ENCODE assay signal across 8 cellular contexts in genomic region chr22:24552503-24553286, GRCh38. TPM values are rescaled to one million over a fixed set of nuclear protein-coding genes. Genes with fewer than 3 reads are reported as not detected.
DNase-seq lines count a peak whose midpoint lies in the region; FAIRE-seq and TF ChIP-seq lines count a peak whose summit lies in the region.
"Not testable (repeated sequence)": the region's sequence is repeated elsewhere in the genome, so short reads cannot be mapped to it uniquely, and the experiment has no call there.

No MANE protein-coding gene starts in this region.

- H3K4me2 ChIP-seq in KMS-11, result peak overlapping the region; percentile 100
- H3K4me2 ChIP-seq in OCI-LY1 (ENCODE audit: low read length), result peak overlapping the region; percentile 97
- peak overlapping the region; percentile 92 for H3K4me2 ChIP-seq in neural progenitor cell

- not testable (repeated sequence) for H3K27me3 Mint-ChIP-seq in Caco-2 (ENCODE audit: insufficient read depth, unreplicated experiment); activated T-cell treated with anti-CD3 and anti-CD28 coated beads, Interleukin-2, amount 50 U/mL, for 24 hours; neural progenitor cell (ENCODE audit: insufficient read depth, low read depth); type B pancreatic cell

- H3K27ac Mint-ChIP-seq in Caco-2 (ENCODE audit: unreplicated experiment) (peak overlapping the region; percentile 72), neural progenitor cell (peak overlapping the region; percentile 57), type B pancreatic cell (peak overlapping the region; percentile 93)
- H3K27ac Mint-ChIP-seq in activated T-cell treated with anti-CD3 and anti-CD28 coated beads, Interleukin-2, amount 50 U/mL, for 24 hours, result peak overlapping the region; percentile 96

- H3K4me1 ChIP-seq in Caco-2 (peaks cover 52% of the 10 kb centered on the region), KMS-11 (ENCODE audit: low read depth, poor library complexity, severe bottlenecking) (peaks cover 36% of the 10 kb centered on the region), OCI-LY1 (ENCODE audit: insufficient read depth, low read length, severe bottlenecking) (peaks cover 49% of the 10 kb centered on the region), duodenal mucosa (ENCODE audit: control insufficient read depth in 1 of 2, insufficient read depth in 2 of 2, low read length in 2 of 2) (peaks cover 63 to 64% of the 10 kb centered on the region in 2 donors), kidney (ENCODE audit: control insufficient read depth in 1 of 2, insufficient read depth in 1 of 2, low read depth in 1 of 2, low read length in 2 of 2) (peaks cover 44 to 50% of the 10 kb centered on the region in 2 donors), neural progenitor cell (peaks cover 18% of the 10 kb centered on the region)

- TF ChIP-seq CTCF in Caco-2 (IDR thresholded peaks at IDR 0.05; ENCODE audit: insufficient read depth in 1 of 2, low read depth in 1 of 2, low read length in 1 of 2, severe bottlenecking in 1 of 2, unreplicated experiment in 1 of 2); KMS-11 (conservative IDR thresholded peaks at IDR 0.05; ENCODE audit: low read depth, low read length); OCI-LY1 (IDR thresholded peaks at IDR 0.05; ENCODE audit: low read length); kidney (IDR thresholded peaks at IDR 0.05; ENCODE audit: borderline replicate concordance, extremely low read depth, insufficient read depth); neural progenitor cell (IDR thresholded peaks at IDR 0.05); type B pancreatic cell (conservative IDR thresholded peaks at IDR 0.05): not testable (repeated sequence)

- not testable (repeated sequence) for H3K9ac ChIP-seq in KMS-11, neural progenitor cell
- H3K9ac ChIP-seq in OCI-LY1 (ENCODE audit: low read length) (peak overlapping the region; percentile 96; the same call in 1 of the 2 replicates), duodenal mucosa (ENCODE audit: low read depth in 1 of 2, low read length in 2 of 2) (peak overlapping the region; percentile 94 to 100), kidney (ENCODE audit: low read length in 2 of 2) (peak overlapping the region in 1 of 2 donors; percentile 97)

- not testable (repeated sequence) for H3K27ac ChIP-seq in KMS-11, neural progenitor cell
- H3K27ac ChIP-seq in OCI-LY1 (ENCODE audit: low read depth, low read length, poor library complexity, severe bottlenecking) (peak overlapping the region; percentile 81), duodenal mucosa (ENCODE audit: low read depth, low read length) (peak overlapping the region; percentile 93), kidney (ENCODE audit: low read depth in 2 of 2, low read length in 2 of 2) (peak overlapping the region in 1 of 2 donors; percentile 3)

- not testable (repeated sequence) for FAIRE-seq in kidney (lab: Jason Lieb, UNC)

- H3K9me3 ChIP-seq in Caco-2; OCI-LY1 (ENCODE audit: low read length); duodenal mucosa (ENCODE audit: control insufficient read depth in 1 of 2, low read length in 2 of 2); kidney (ENCODE audit: control insufficient read depth in 1 of 2, low read length in 2 of 2); neural progenitor cell (ENCODE audit: low read depth): not testable (repeated sequence)

- H3K9me3 Mint-ChIP-seq in Caco-2 (ENCODE audit: unreplicated experiment); activated T-cell treated with anti-CD3 and anti-CD28 coated beads, Interleukin-2, amount 50 U/mL, for 24 hours; neural progenitor cell; type B pancreatic cell: not testable (repeated sequence)

- intact Hi-C loops in Caco-2 (cut with micrococcal nuclease; ENCODE audit: unreplicated experiment); kidney (cut with DNase I): not testable (repeated sequence)

- BruUV-seq in Caco-2 (replicated peaks; lab: Mats Ljungman, UMichigan), result not testable (repeated sequence)

- H3K36me3 Mint-ChIP-seq in Caco-2 (ENCODE audit: insufficient read depth, unreplicated experiment) (peaks cover 44% of the 10 kb centered on the region), neural progenitor cell (peaks cover 10% of the 10 kb centered on the region)
- H3K36me3 Mint-ChIP-seq in activated T-cell treated with anti-CD3 and anti-CD28 coated beads, Interleukin-2, amount 50 U/mL, for 24 hours (ENCODE audit: low read depth), result peaks cover 83% of the 10 kb centered on the region
- not testable (repeated sequence) for H3K36me3 Mint-ChIP-seq in type B pancreatic cell

- H3K79me2 ChIP-seq in KMS-11 (ENCODE audit: insufficient read depth, low read depth) (peaks cover 67% of the 10 kb centered on the region), OCI-LY1 (ENCODE audit: insufficient read depth, low read length) (peaks cover 37% of the 10 kb centered on the region), neural progenitor cell (ENCODE audit: low read depth) (peaks cover 82% of the 10 kb centered on the region)

- H4K20me1 ChIP-seq in KMS-11 (ENCODE audit: insufficient read depth); OCI-LY1 (ENCODE audit: insufficient read depth, low read length): not testable (repeated sequence)
- H4K20me1 ChIP-seq in neural progenitor cell (ENCODE audit: low read depth), result peaks cover 48% of the 10 kb centered on the region

- H2AFZ ChIP-seq in KMS-11 (ENCODE audit: low read depth); OCI-LY1 (ENCODE audit: low read length); neural progenitor cell (replicated peaks): not testable (repeated sequence)

- not testable (repeated sequence) for H3K27me3 ChIP-seq in Caco-2 (replicated peaks; ENCODE audit: control insufficient read depth, insufficient read depth, low read length); KMS-11 (ENCODE audit: insufficient read depth, low read depth); OCI-LY1 (ENCODE audit: insufficient read depth, low read length); duodenal mucosa (ENCODE audit: control insufficient read depth in 1 of 2, insufficient read depth in 2 of 2, low read length in 2 of 2); neural progenitor cell

- CTCF ChIA-PET in Caco-2 (lab: Charles Lee), result interaction anchor here (0.6 kb wide), 1 partner anchor 76 kb away, joined by 6 read pairs; no protein-coding TSS in a partner anchor

- not testable (repeated sequence) for H3K4me3 ChIP-seq in Caco-2 (ENCODE audit: low read depth, low read length); KMS-11 (IDR thresholded peaks at IDR 0.05; ENCODE audit: insufficient read depth, low read depth, low read length); neural progenitor cell
- H3K4me3 ChIP-seq in OCI-LY1 (ENCODE audit: low read depth, low read length, poor library complexity, severe bottlenecking) (peak overlapping the region; percentile 89), duodenal mucosa (ENCODE audit: low read depth in 1 of 2, low read length in 2 of 2) (peak overlapping the region; percentile 94 to 99), kidney (ENCODE audit: low read length in 2 of 2) (peak overlapping the region; percentile 65 to 84)

- H3K4me3 Mint-ChIP-seq in Caco-2 (ENCODE audit: unreplicated experiment), result peak overlapping the region; percentile 100
- H3K4me3 Mint-ChIP-seq in activated T-cell treated with anti-CD3 and anti-CD28 coated beads, Interleukin-2, amount 50 U/mL, for 24 hours, result peak overlapping the region; percentile 97
- H3K4me3 Mint-ChIP-seq in neural progenitor cell, result peak overlapping the region; percentile 95
- H3K4me3 Mint-ChIP-seq in type B pancreatic cell, result peak overlapping the region; percentile 99

- H3K36me3 ChIP-seq in Caco-2 (ENCODE audit: control insufficient read depth, insufficient read depth, low read length); KMS-11 (ENCODE audit: insufficient read depth); neural progenitor cell: not testable (repeated sequence)
- peaks cover 52% of the 10 kb centered on the region for H3K36me3 ChIP-seq in OCI-LY1 (ENCODE audit: insufficient read depth, low read length)
- peaks cover 15 to 39% of the 10 kb centered on the region in 2 donors for H3K36me3 ChIP-seq in duodenal mucosa (ENCODE audit: control insufficient read depth in 1 of 2, insufficient read depth in 2 of 2, low read length in 2 of 2)
- peaks cover 12 to 20% of the 10 kb centered on the region in 2 donors for H3K36me3 ChIP-seq in kidney (ENCODE audit: control insufficient read depth in 1 of 2, insufficient read depth in 2 of 2, low read length in 2 of 2)

- POLR2A ChIA-PET in Caco-2 (lab: Charles Lee), result interaction anchor here (1.0 kb wide), 1 partner anchor 11 kb away, joined by 3 read pairs; no protein-coding TSS in a partner anchor

- DNase-seq in Caco-2; activated T-cell treated with anti-CD3 and anti-CD28 coated beads, Interleukin-2, amount 50 U/mL, for 24 hours; kidney; neural progenitor cell (ENCODE audit: low spot score); type B pancreatic cell (ENCODE audit: extremely low spot score, unreplicated experiment): not testable (repeated sequence)

- H3K9me2 ChIP-seq in OCI-LY1 (ENCODE audit: low read depth, low read length), result not testable (repeated sequence)

- not testable (repeated sequence) for H3F3A ChIP-seq in OCI-LY1 (ENCODE audit: insufficient read depth, low read length); neural progenitor cell (ENCODE audit: low read depth)

- H3K4me1 Mint-ChIP-seq in Caco-2 (ENCODE audit: low read depth, unreplicated experiment) (peaks cover 38% of the 10 kb centered on the region), neural progenitor cell (peaks cover 33% of the 10 kb centered on the region), type B pancreatic cell (ENCODE audit: unreplicated experiment) (peaks cover 31% of the 10 kb centered on the region)
- peaks cover 41% of the 10 kb centered on the region for H3K4me1 Mint-ChIP-seq in activated T-cell treated with anti-CD3 and anti-CD28 coated beads, Interleukin-2, amount 50 U/mL, for 24 hours (ENCODE audit: low read depth)

RNA-seq across cellular contexts. Expression of gene GUCD1, which starts 2.2 kb away (rescaled TPM):
- total RNA-seq in Caco-2 (2022), result 120 and 127 TPM in 2 replicates
- 150 TPM for total RNA-seq in kidney
- 111 TPM for polyA plus RNA-seq in kidney (ENCODE audit: insufficient read depth, low read depth, low replicate concordance)
- 31.0 and 62.3 TPM in 2 replicates for total RNA-seq in neural progenitor cell (ENCODE audit: low replicate concordance)
- total RNA-seq in type B pancreatic cell (ENCODE audit: low replicate concordance), result 81.8 and 98.0 TPM in 2 replicates

RNA-seq across cellular contexts. Expression of gene SNRPD3, which starts 3.1 kb away (rescaled TPM):
- total RNA-seq in Caco-2 (2022) (202 and 217 TPM in 2 replicates), kidney (73.7 TPM), neural progenitor cell (ENCODE audit: low replicate concordance) (195 and 302 TPM in 2 replicates), type B pancreatic cell (ENCODE audit: low replicate concordance) (107 and 114 TPM in 2 replicates)
- 136 TPM for polyA plus RNA-seq in kidney (ENCODE audit: insufficient read depth, low read depth, low replicate concordance)

RNA-seq across cellular contexts. Expression of gene LRRC75B, which starts 40.2 kb away (rescaled TPM):
- total RNA-seq in Caco-2 (2022) (18.6 and 20.4 TPM in 2 replicates), kidney (47.6 TPM), neural progenitor cell (ENCODE audit: low replicate concordance) (8.2 and 19.0 TPM in 2 replicates), type B pancreatic cell (ENCODE audit: low replicate concordance) (6.5 and 18.6 TPM in 2 replicates)
- 23.4 TPM for polyA plus RNA-seq in kidney (ENCODE audit: insufficient read depth, low read depth, low replicate concordance)

RNA-seq across cellular contexts. Expression of gene GGT1, which starts 50.3 kb away (rescaled TPM):
- total RNA-seq in Caco-2 (2022), result 9.4 and 12.4 TPM in 2 replicates
- 169 TPM for total RNA-seq in kidney
- 153 TPM for polyA plus RNA-seq in kidney (ENCODE audit: insufficient read depth, low read depth, low replicate concordance)
- total RNA-seq in neural progenitor cell (ENCODE audit: low replicate concordance), result 4.9 and 7.7 TPM in 2 replicates
- 4.2 and 8.7 TPM in 2 replicates for total RNA-seq in type B pancreatic cell (ENCODE audit: low replicate concordance)

RNA-seq across cellular contexts. Expression of gene UPB1, which starts 57.6 kb away (rescaled TPM):
- 5.6 and 6.7 TPM in 2 replicates for total RNA-seq in Caco-2 (2022)
- total RNA-seq in kidney, result 1.0 TPM
- 64.6 TPM for polyA plus RNA-seq in kidney (ENCODE audit: insufficient read depth, low read depth, low replicate concordance)
- 0.12 and 0.17 TPM in 2 replicates for total RNA-seq in neural progenitor cell (ENCODE audit: low replicate concordance)
- total RNA-seq in type B pancreatic cell (ENCODE audit: low replicate concordance), result 0.24 and 1.1 TPM in 2 replicates
